In the genomic region with DNA sequence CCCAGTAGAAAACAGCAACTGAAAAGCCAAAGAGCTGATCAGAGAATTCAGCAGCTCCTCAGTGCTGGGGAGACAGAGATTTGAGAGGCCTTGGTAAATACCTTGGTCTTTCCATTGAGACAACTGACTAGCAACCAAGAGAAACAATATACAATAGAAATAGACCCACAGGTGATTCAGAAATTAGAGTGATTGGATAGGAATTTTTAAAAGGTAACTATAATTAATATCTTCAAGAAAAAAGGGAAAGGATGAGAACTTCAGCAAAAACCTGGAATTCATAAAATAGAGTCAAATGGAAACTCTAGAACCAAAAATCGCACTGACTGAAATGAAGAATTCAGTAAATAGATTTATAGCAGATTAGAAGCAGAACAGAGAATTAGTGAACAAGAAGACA, we compare ENCODE assay signal across 33 cellular contexts.
"Had no signal": no experiment of that assay in that cellular context is flagged by ENCODE, and none has a peak within 500 bp of the region (broad histone marks: within the 10 kb centered on the region; RNA-seq: fewer than 3 reads in every experiment).

No MANE protein-coding gene starts in this region.

- H3K36me3 ChIP-seq: adrenal gland, brain microvascular endothelial cell, breast epithelium had no signal

- FAIRE-seq: astrocyte, TTC549 had no signal

- H3K4me1 ChIP-seq: adrenal gland, body of pancreas, breast epithelium had no signal

- ATAC-seq: activated CD8-positive, alpha-beta T cell treated with anti-CD3 and anti-CD28 coated beads for 36 hours; activated naive CD4-positive, alpha-beta T cell treated with anti-CD3 and anti-CD28 coated beads, Interleukin-2, amount 50 U/mL, for 72 hours; activated T-cell treated with anti-CD3 and anti-CD28 coated beads, Interleukin-2, amount 50 U/mL, for 4 hours; activated T-cell treated with anti-CD3 and anti-CD28 coated beads, Interleukin-2, amount 50 U/mL, for 72 hours; activated T-helper 17 cell treated with anti-CD3 and anti-CD28 coated beads, Interleukin-2, amount 50 U/mL, for 72 hours; body of pancreas had no signal

- H3K4me3 ChIP-seq: adrenal gland, body of pancreas, breast epithelium had no signal

- H3K27me3 ChIP-seq: body of pancreas, brain microvascular endothelial cell, breast epithelium had no signal

- DNase-seq: activated B cell treated with CpG ODN at 0.5 μM for 24 hours; activated CD4-positive, alpha-beta memory T cell treated with anti-CD3 and anti-CD28 coated beads for 36 hours; activated CD4-positive, alpha-beta T cell treated with anti-CD3 and anti-CD28 coated beads for 4 hours; activated CD4-positive, alpha-beta T cell treated with anti-CD3 and anti-CD28 coated beads, Interleukin-2, amount 10 ng/mL, durations not matched to agents 24 days and 14 days; activated CD4-positive, alpha-beta T cell treated with anti-CD3 and anti-CD28 coated beads, Interleukin-2, amount 50 U/mL, for 1 hour; activated CD4-positive, alpha-beta T cell treated with anti-CD3 and anti-CD28 coated beads, Interleukin-2, amount 50 U/mL, for 4 hours; activated CD4-positive, CD25-positive, alpha-beta regulatory T cell treated with anti-CD3 and anti-CD28 coated beads, Interleukin-2, amount 50 U/mL, for 72 hours; activated CD8-positive, alpha-beta memory T cell treated with anti-CD3 and anti-CD28 coated beads, Interleukin-2, amount 50 U/mL, for 4 hours; activated CD8-positive, alpha-beta T cell treated with anti-CD3 and anti-CD28 coated beads for 36 hours; activated effector memory CD4-positive, alpha-beta T cell treated with anti-CD3 and anti-CD28 coated beads, Interleukin-2, amount 50 U/mL, for 16 hours; activated gamma-delta T cell treated with Interleukin-2 at 50 U/mL for 16 hours; activated naive CD4-positive, alpha-beta T cell; activated naive CD4-positive, alpha-beta T cell treated with anti-CD3 and anti-CD28 coated beads for 36 hours; activated naive CD4-positive, alpha-beta T cell treated with anti-CD3 and anti-CD28 coated beads, Interleukin-2, amount 50 U/mL, for 16 hours; activated naive CD8-positive, alpha-beta T cell treated with anti-CD3 and anti-CD28 coated beads for 36 hours; activated T-cell treated with anti-CD3 and anti-CD28 coated beads for 4 hours; activated T-cell treated with anti-CD3 and anti-CD28 coated beads, Interleukin-2, amount 50 U/mL, for 1 hour; activated T-cell treated with anti-CD3 and anti-CD28 coated beads, Interleukin-2, amount 50 U/mL, for 4 hours; activated T-cell treated with anti-CD3 and anti-CD28 coated beads, Interleukin-2, amount 50 U/mL, for 72 hours; adrenal gland; amniotic stem cell; aorta; body of pancreas; brain microvascular endothelial cell; central memory CD4-positive, alpha-beta T cell; T-helper 2 cell; T-helper 9 cell had no signal

- H3K27ac ChIP-seq: adrenal gland, body of pancreas, brain microvascular endothelial cell, breast epithelium, VCaP had no signal
